9 cellular contexts compared by ENCODE assay signal in the genomic region with DNA sequence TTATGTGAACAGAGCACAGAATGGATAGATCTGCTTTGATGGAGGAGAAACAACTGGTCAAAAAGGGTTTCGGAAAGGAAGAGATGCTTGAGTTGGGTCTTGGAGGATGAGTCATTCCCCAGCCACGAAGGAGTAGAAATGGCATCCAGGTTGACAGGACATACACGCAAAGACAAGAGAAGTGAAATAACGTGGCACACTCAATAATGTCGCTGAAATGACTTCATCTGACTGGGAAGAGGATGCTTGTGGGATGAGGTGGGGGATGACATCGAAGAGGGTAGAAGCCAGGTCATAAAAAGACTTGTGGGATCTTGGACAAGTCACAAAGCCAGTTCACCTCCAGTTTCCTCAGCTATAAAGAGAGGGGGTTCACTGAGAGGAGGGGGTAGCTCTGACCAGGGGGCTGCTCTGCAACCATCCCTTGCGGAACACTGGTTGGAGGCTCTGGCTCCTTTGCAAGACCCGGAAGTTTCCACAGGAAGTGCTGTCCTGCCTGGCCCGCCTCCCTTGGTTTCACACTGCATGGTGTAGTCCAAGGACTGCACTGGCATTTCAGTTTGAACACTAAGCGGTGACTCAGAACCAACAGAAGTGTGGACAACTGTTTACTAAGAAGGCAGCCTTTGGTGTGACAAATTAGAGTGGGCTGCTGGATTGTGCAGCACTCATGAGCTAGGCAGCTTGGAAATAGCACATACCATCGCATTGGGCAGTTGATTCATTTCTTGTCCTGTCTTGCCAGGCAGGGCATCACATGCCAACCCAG.
DNase-seq lines count a peak whose midpoint lies in the region; ATAC-seq and TF ChIP-seq lines count a peak whose summit lies in the region.
"Had no signal": no experiment of that assay in that cellular context is flagged by ENCODE, and none has a peak within 500 bp of the region (broad histone marks: within the 10 kb centered on the region; RNA-seq: fewer than 3 reads in every experiment).

No MANE protein-coding gene starts in this region.

- no peaks in the 10 kb centered on the region for H3K9me3 ChIP-seq in endodermal cell (ENCODE audit: control insufficient read depth, low read length)

- peak; percentile 30 for DNase-seq in activated gamma-delta T cell treated with anti-CD3 and anti-CD28 coated beads, Interleukin-2, amount 50 U/mL, for 16 hours (ENCODE audit: low read depth)
- DNase-seq in activated gamma-delta T cell treated with Interleukin-2 at 50 U/mL for 16 hours = no peak
- peak; percentile 32 for DNase-seq in stimulated activated naive B cell treated with anti-CD40 and anti-IgM and Interleukin-4, amounts not matched to agents 10 μg/mL and 1 μg/mL and 100 μg/mL, for 72 hours
- DNase-seq in NCI-H345 treated with DMSO at 0.1 percent for 48 hours (lab: John Stamatoyannopoulos, UW; ENCODE audit: unreplicated experiment) = no peak
- no peak for DNase-seq in endodermal cell
- DNase-seq in COLO829 (ENCODE audit: low spot score) = no peak

- no peak overlapping the region for H3K4me3 ChIP-seq in endodermal cell (ENCODE audit: low read length)

- H3K4me1 ChIP-seq in endodermal cell (ENCODE audit: control insufficient read depth, insufficient read depth, low read length) = no peaks in the 10 kb centered on the region

- peaks cover 4% of the 10 kb centered on the region for H3K27me3 Mint-ChIP-seq in activated T-helper 17 cell treated with anti-CD3 and anti-CD28 coated beads, Interleukin-2, amount 50 U/mL, for 72 hours
- H3K27me3 Mint-ChIP-seq in stimulated activated naive B cell treated with anti-CD40 and anti-IgM and Interleukin-4, amounts not matched to agents 10 μg/mL and 1 μg/mL and 100 μg/mL, for 72 hours = no peaks in the 10 kb centered on the region
- H3K27me3 Mint-ChIP-seq in endodermal cell (ENCODE audit: insufficient read depth) = peaks cover 7% of the 10 kb centered on the region

- 93 to 96% methylated on average over 7 to 11 of the region's 11 CpGs for WGBS in endodermal cell (ENCODE audit: insufficient coverage in 1 of 2, insufficient read length in 1 of 2), 2 experiments

- no peaks in the 10 kb centered on the region for H3K9me3 Mint-ChIP-seq in activated T-helper 17 cell treated with anti-CD3 and anti-CD28 coated beads, Interleukin-2, amount 50 U/mL, for 72 hours
- H3K9me3 Mint-ChIP-seq in stimulated activated naive B cell treated with anti-CD40 and anti-IgM and Interleukin-4, amounts not matched to agents 10 μg/mL and 1 μg/mL and 100 μg/mL, for 72 hours = peaks cover 10 to 13% of the 10 kb centered on the region in 2 donors
- H3K9me3 Mint-ChIP-seq in endodermal cell = no peaks in the 10 kb centered on the region

- no peak for TF ChIP-seq CTCF in endodermal cell (conservative IDR thresholded peaks at IDR 0.05)

- H3K27ac Mint-ChIP-seq in activated T-helper 17 cell treated with anti-CD3 and anti-CD28 coated beads, Interleukin-2, amount 50 U/mL, for 72 hours = peak overlapping the region; percentile 48
- peak overlapping the region; percentile 90 for H3K27ac Mint-ChIP-seq in stimulated activated naive B cell treated with anti-CD40 and anti-IgM and Interleukin-4, amounts not matched to agents 10 μg/mL and 1 μg/mL and 100 μg/mL, for 72 hours
- no peak overlapping the region for H3K27ac Mint-ChIP-seq in endodermal cell

- H3K36me3 ChIP-seq in endodermal cell (ENCODE audit: control insufficient read depth, insufficient read depth, low read length) = no peaks in the 10 kb centered on the region

- peak; percentile 46 for ATAC-seq in HG03097 (IDR thresholded peaks at IDR 0.05; ENCODE audit: low FRiP score, unreplicated experiment)
- ATAC-seq in activated T-helper 17 cell treated with anti-CD3 and anti-CD28 coated beads, Interleukin-2, amount 50 U/mL, for 72 hours (replicated peaks) = peak; percentile 87
- ATAC-seq in stimulated activated naive B cell treated with anti-CD40 and anti-IgM and Interleukin-4, amounts not matched to agents 10 μg/mL and 1 μg/mL and 100 μg/mL, for 72 hours (replicated peaks) = peak; percentile 46 to 57

- H3K27me3 ChIP-seq in endodermal cell (ENCODE audit: control insufficient read depth, insufficient read depth, low read length, poor library complexity, severe bottlenecking) = no peaks in the 10 kb centered on the region

- H3K9ac ChIP-seq in endodermal cell (ENCODE audit: extremely low read depth, low read length, poor library complexity, severe bottlenecking) = no peak overlapping the region

- H3K36me3 Mint-ChIP-seq in activated T-helper 17 cell treated with anti-CD3 and anti-CD28 coated beads, Interleukin-2, amount 50 U/mL, for 72 hours (ENCODE audit: low read depth) = no peaks in the 10 kb centered on the region
- peaks cover 14 to 16% of the 10 kb centered on the region in 2 donors for H3K36me3 Mint-ChIP-seq in stimulated activated naive B cell treated with anti-CD40 and anti-IgM and Interleukin-4, amounts not matched to agents 10 μg/mL and 1 μg/mL and 100 μg/mL, for 72 hours
- H3K36me3 Mint-ChIP-seq in endodermal cell (ENCODE audit: low read depth) = no peaks in the 10 kb centered on the region

- H3K4me1 Mint-ChIP-seq in activated T-helper 17 cell treated with anti-CD3 and anti-CD28 coated beads, Interleukin-2, amount 50 U/mL, for 72 hours = peaks cover 17% of the 10 kb centered on the region
- H3K4me1 Mint-ChIP-seq in stimulated activated naive B cell treated with anti-CD40 and anti-IgM and Interleukin-4, amounts not matched to agents 10 μg/mL and 1 μg/mL and 100 μg/mL, for 72 hours = peaks cover 53 to 92% of the 10 kb centered on the region in 2 donors
- no peaks in the 10 kb centered on the region for H3K4me1 Mint-ChIP-seq in endodermal cell

- H3K4me3 Mint-ChIP-seq in activated T-helper 17 cell treated with anti-CD3 and anti-CD28 coated beads, Interleukin-2, amount 50 U/mL, for 72 hours = peak overlapping the region; percentile 39
- H3K4me3 Mint-ChIP-seq in stimulated activated naive B cell treated with anti-CD40 and anti-IgM and Interleukin-4, amounts not matched to agents 10 μg/mL and 1 μg/mL and 100 μg/mL, for 72 hours = peak overlapping the region in 1 of 2 donors; percentile 0
- no peak overlapping the region for H3K4me3 Mint-ChIP-seq in endodermal cell

- no peak overlapping the region for H3K27ac ChIP-seq in endodermal cell (ENCODE audit: low read depth, low read length)
- H3K27ac ChIP-seq: C4-2B had no signal

Comparison
In these comparisons a context has a peak if more than half of its experiments do, and no peak if none do; other contexts are left out.
1. DNase-seq: peak in activated gamma-delta T cell treated with anti-CD3 and anti-CD28 coated beads, Interleukin-2, amount 50 U/mL, for 16 hours (single experiment) and stimulated activated naive B cell treated with anti-CD40 and anti-IgM and Interleukin-4, amounts not matched to agents 10 μg/mL and 1 μg/mL and 100 μg/mL, for 72 hours (single experiment); none in activated gamma-delta T cell treated with Interleukin-2 at 50 U/mL for 16 hours (single experiment), NCI-H345 treated with DMSO at 0.1 percent for 48 hours (single experiment), endodermal cell (single experiment) and COLO829 (single experiment).
2. Peak in every context shown above with its lines, with median percentiles within 50 percentile points of each other: ATAC-seq.